Comparison of ENCODE assay signal across 11 cellular contexts in genomic region chr1:2337501-2337900, GRCh38.
"Had no signal": no experiment of that assay in that cellular context is flagged by ENCODE, and none has a peak within 500 bp of the region (broad histone marks: within the 10 kb centered on the region; RNA-seq: fewer than 3 reads in every experiment).

No MANE protein-coding gene starts in this region.

- DNase-seq: GM23248, GOT3, H7, H9, HCEC 1CT, HFFc6 had no signal

- H3K4me3 Mint-ChIP-seq: GM23338, H9, HFFc6 had no signal

- ATAC-seq: GM23338, HCT116 had no signal

- FAIRE-seq: H1, H54 had no signal

- H3K4me2 ChIP-seq: GM23338 had no signal

- H3K9ac ChIP-seq: GM23248 had no signal

- H3K9me3 ChIP-seq: HAP-1 had no signal

- H3K36me3 ChIP-seq: HAP-1 had no signal

- H3K27ac Mint-ChIP-seq: GM23338, H9, HFFc6 had no signal

- H3K4me3 ChIP-seq: GM23248, GM23338, HAP-1 had no signal

- H3K4me1 Mint-ChIP-seq: GM23338 had no signal

- H3K27ac ChIP-seq: GM23248 had no signal

- H3K9me3 Mint-ChIP-seq: GM23338, HFFc6 had no signal

- H3K4me1 ChIP-seq: HAP-1 had no signal

- H2AFZ ChIP-seq: GM23248, GM23338 had no signal
